Comparison of ENCODE assay signal across 23 cellular contexts in genomic region chr5:58849151-58849550, GRCh38.
DNase-seq lines count a peak whose midpoint lies in the region; ATAC-seq and TF ChIP-seq lines count a peak whose summit lies in the region.
"Had no signal": no experiment of that assay in that cellular context is flagged by ENCODE, and none has a peak within 500 bp of the region (broad histone marks: within the 10 kb centered on the region; RNA-seq: fewer than 3 reads in every experiment).

No MANE protein-coding gene starts in this region.

- no peak; the same call in 2 of the 3 replicates for ATAC-seq in SK-N-SH treated with all-trans-retinoic acid at 6 μM for 48 hours
- ATAC-seq in left ventricle myocardium superior, result no peak

- H4K20me1 ChIP-seq in neural cell (ENCODE audit: insufficient read depth), result no peaks in the 10 kb centered on the region
- H4K20me1 ChIP-seq: BLaER1 treated with 17β-estradiol and CSF1 and Interleukin-3, amounts not matched to agents 10 nM and 100 nM had no signal

- H3K27me3 ChIP-seq in neural cell (ENCODE audit: insufficient read depth, low read depth, low read length), result no peaks in the 10 kb centered on the region
- H3K27me3 ChIP-seq: BLaER1 treated with 17β-estradiol and CSF1 and Interleukin-3, amounts not matched to agents 10 nM and 100 nM had no signal

- no peak overlapping the region for H2AFZ ChIP-seq in neural cell (ENCODE audit: low read depth, low read length)
- H2AFZ ChIP-seq: GM23338 had no signal

- H3K9me3 ChIP-seq in neural cell (ENCODE audit: low read length), result no peaks in the 10 kb centered on the region
- H3K9me3 ChIP-seq: BLaER1 treated with 17β-estradiol and CSF1 and Interleukin-3, amounts not matched to agents 10 nM and 100 nM had no signal

- TF ChIP-seq CTCF in AG10803 (conservative IDR thresholded peaks at IDR 0.05; ENCODE audit: low read length) (no peak), neural cell (IDR thresholded peaks at IDR 0.05; ENCODE audit: poor library complexity, severe bottlenecking) (no peak)

- peak; percentile 14 for DNase-seq in AG10803 (ENCODE audit: low read depth)
- DNase-seq in fibroblast of peridontal ligament (ENCODE audit: extremely low read depth), result peak; percentile 5
- DNase-seq in left ventricle myocardium superior, result no peak
- no peak for DNase-seq in LoVo (ENCODE audit: low spot score)
- no peak for DNase-seq in NCI-H2107 treated with DMSO at 0.1 percent for 48 hours (lab: John Stamatoyannopoulos, UW; ENCODE audit: unreplicated experiment)
- DNase-seq: AML-193; CD4-positive, alpha-beta T cell; DMS 273 treated with DMSO at 0.1 percent for 48 hours; EL; GDM1; H9; Karpas-422; NCI-H1436; NCI-H187 treated with DMSO at 0.1 percent for 48 hours; NCI-H446 treated with DMSO at 0.1 percent for 48 hours; NK-92 treated with Interleukin-12 subunit alpha and Interleukin-12 subunit beta, amount 100 ng/mL, for 24 hours; RPMI8226; SHP77 treated with DMSO at 0.1 percent for 48 hours had no signal

- H3K4me3 ChIP-seq in AG10803 (ENCODE audit: low read length) (no peak overlapping the region), neural cell (ENCODE audit: low read length) (no peak overlapping the region)
- H3K4me3 ChIP-seq: BLaER1 treated with 17β-estradiol and CSF1 and Interleukin-3, amounts not matched to agents 10 nM and 100 nM; GM23338; SK-N-MC had no signal

- H3K9ac ChIP-seq in neural cell (ENCODE audit: low read length), result peak overlapping the region; percentile 49

- TF ChIP-seq RAD21 in neural cell (conservative IDR thresholded peaks at IDR 0.05), result no peak

- H3K9me2 ChIP-seq in neural cell (ENCODE audit: insufficient read depth, low read length), result no peaks in the 10 kb centered on the region

- peak overlapping the region; percentile 80 for H3K27ac ChIP-seq in neural cell (ENCODE audit: low read length)
- H3K27ac ChIP-seq: BLaER1 treated with 17β-estradiol and CSF1 and Interleukin-3, amounts not matched to agents 10 nM and 100 nM; SK-N-MC had no signal

- H3K4me2 ChIP-seq in neural cell (ENCODE audit: low read length), result peak overlapping the region; percentile 41
- H3K4me2 ChIP-seq: BLaER1 treated with 17β-estradiol and CSF1 and Interleukin-3, amounts not matched to agents 10 nM and 100 nM; GM23338 had no signal

- H3F3A ChIP-seq in neural cell (ENCODE audit: insufficient read depth, low read length, poor library complexity, severe bottlenecking), result peaks cover 3% of the 10 kb centered on the region

- no peaks in the 10 kb centered on the region for H3K79me2 ChIP-seq in neural cell (replicated peaks; ENCODE audit: insufficient read depth, low read length)

- TF ChIP-seq EP300 in neural cell (conservative IDR thresholded peaks at IDR 0.05; ENCODE audit: poor library complexity, severe bottlenecking), result no peak

- no peaks in the 10 kb centered on the region for H3K36me3 ChIP-seq in neural cell (ENCODE audit: insufficient read depth, low read length)
- H3K36me3 ChIP-seq: BLaER1 treated with 17β-estradiol and CSF1 and Interleukin-3, amounts not matched to agents 10 nM and 100 nM had no signal

- intact Hi-C loops in left ventricle myocardium superior (cut with micrococcal nuclease), result no loop called here

TF ChIP-seq in SK-N-SH treated with all-trans-retinoic acid at 6 μM for 48 hours, 23 proteins besides CTCF, POLR2A, EP300 and RAD21:
- TF ChIP-seq TSHZ2 (CRISPR knock-in tag; IDR thresholded peaks at IDR 0.05) (no peak), POU6F1 (CRISPR knock-in tag; IDR thresholded peaks at IDR 0.05; ENCODE audit: borderline replicate concordance, low read depth) (no peak), TCF4 (CRISPR knock-in tag; IDR thresholded peaks at IDR 0.05; ENCODE audit: borderline replicate concordance) (peak; percentile 79), ZFP3 (CRISPR knock-in tag; IDR thresholded peaks at IDR 0.05) (no peak), ISL1 (CRISPR knock-in tag; IDR thresholded peaks at IDR 0.05) (no peak)

TF ChIP-seq in neural cell, 6 proteins besides CTCF, POLR2A, EP300 and RAD21:
- no peak for TF ChIP-seq EZH2 (IDR thresholded peaks at IDR 0.05; ENCODE audit: borderline replicate concordance, insufficient read depth, low read length, poor library complexity, severe bottlenecking)
- no peak for TF ChIP-seq MXI1 (conservative IDR thresholded peaks at IDR 0.05; ENCODE audit: poor library complexity, severe bottlenecking)
- no peak for TF ChIP-seq POLR2AphosphoS5 (IDR thresholded peaks at IDR 0.05)

Comparison
In these comparisons a context has a peak if more than half of its experiments do, and no peak if none do; other contexts are left out.
1. DNase-seq: peak in AG10803 (single experiment) and fibroblast of peridontal ligament (single experiment); none in left ventricle myocardium superior (single experiment), LoVo (single experiment) and NCI-H2107 treated with DMSO at 0.1 percent for 48 hours (single experiment).